ENCODE assay signal across 15 cellular contexts in the genomic region with DNA sequence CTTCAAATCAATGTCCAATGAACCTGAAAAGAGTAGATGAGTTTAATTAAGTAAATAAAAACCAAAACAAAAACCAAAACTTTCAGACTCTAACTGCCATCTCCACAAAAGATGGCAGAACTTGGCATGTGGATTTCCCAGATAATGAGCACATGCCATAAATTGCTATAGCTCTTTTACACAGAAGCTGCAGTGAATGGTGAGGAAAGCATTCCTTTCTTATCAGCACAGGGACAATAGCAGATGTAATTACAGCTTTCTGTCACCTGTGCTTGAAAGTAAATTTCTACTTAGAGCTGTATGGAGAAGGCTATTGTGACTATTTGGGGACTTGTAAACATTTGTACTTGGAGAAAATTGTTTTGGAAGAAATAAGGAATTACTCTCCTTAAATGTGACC.
DNase-seq lines count a peak whose midpoint lies in the region; TF ChIP-seq lines count a peak whose summit lies in the region.
"Had no signal": no experiment of that assay in that cellular context is flagged by ENCODE, and none has a peak within 500 bp of the region (broad histone marks: within the 10 kb centered on the region; RNA-seq: fewer than 3 reads in every experiment).

No MANE protein-coding gene starts in this region.

- no peak overlapping the region for H3K14ac ChIP-seq in neuronal stem cell (ENCODE audit: low read length)

- no peak overlapping the region for H2BK15ac ChIP-seq in neuronal stem cell (ENCODE audit: low read length)

- no peak overlapping the region for H3K4ac ChIP-seq in neuronal stem cell (ENCODE audit: low read length)

- H2BK5ac ChIP-seq in neuronal stem cell (ENCODE audit: low read length), result no peak overlapping the region

- DNase-seq in NCI-H1105 treated with DMSO at 0.1 percent for 48 hours (lab: John Stamatoyannopoulos, UW), result peak; percentile 23
- DNase-seq in NCI-H1105 (lab: John Stamatoyannopoulos, UW), result no peak
- DNase-seq in NCI-H146 treated with DMSO at 0.1 percent for 48 hours (lab: John Stamatoyannopoulos, UW; ENCODE audit: unreplicated experiment), result peak; percentile 20
- DNase-seq in adrenal gland, result no peak
- peak; percentile 11 for DNase-seq in neuronal stem cell (ENCODE audit: low spot score)
- no peak for DNase-seq in OCI-M2 (lab: John Stamatoyannopoulos, UW; ENCODE audit: unreplicated experiment)
- no peak for DNase-seq in suprapubic skin (ENCODE audit: low spot score in 2 of 2)
- no peak for DNase-seq in esophagus muscularis mucosa (ENCODE audit: extremely low spot score)
- DNase-seq: AML-193; CD4-positive, CD25-positive, alpha-beta regulatory T cell; DMS 273 treated with DMSO at 0.1 percent for 48 hours; HCEC 1CT; HFFc6 had no signal

- no peak overlapping the region for H3K18ac ChIP-seq in neuronal stem cell (ENCODE audit: low read length)

- no peaks in the 10 kb centered on the region for H3K79me1 ChIP-seq in neuronal stem cell (ENCODE audit: low read depth, low read length)

- no peak overlapping the region for H2BK12ac ChIP-seq in neuronal stem cell (ENCODE audit: low read length)

- H3K36me3 ChIP-seq in adrenal gland (replicated peaks in 1 of 2) (no peaks in the 10 kb centered on the region), neuronal stem cell (replicated peaks in 1 of 2; ENCODE audit: control insufficient read depth in 2 of 2, insufficient read depth in 2 of 2, low read length in 2 of 2) (no peaks in the 10 kb centered on the region), suprapubic skin (no peaks in the 10 kb centered on the region), esophagus muscularis mucosa (no peaks in the 10 kb centered on the region)
- H3K36me3 ChIP-seq: BLaER1 treated with 17β-estradiol and CSF1 and Interleukin-3, amounts not matched to agents 10 nM and 100 nM had no signal

- H4K8ac ChIP-seq in neuronal stem cell (ENCODE audit: low read depth, low read length), result no peak overlapping the region

- intact Hi-C loops in adrenal gland (cut with DNase I), result no loop called here
- intact Hi-C loops in esophagus muscularis mucosa (cut with DNase I), result no loop called here

- no peak overlapping the region for H3K9ac ChIP-seq in neuronal stem cell (ENCODE audit: low read depth, low read length, poor library complexity)
- H3K9ac ChIP-seq: BLaER1 treated with 17β-estradiol and CSF1 and Interleukin-3, amounts not matched to agents 10 nM and 100 nM had no signal

- H2AFZ ChIP-seq in neuronal stem cell (ENCODE audit: low read length), result no peak overlapping the region

- H3K27ac ChIP-seq in adrenal gland (peak overlapping the region in 3 of 5 donors; percentile 53 to 58 (median 56)), neuronal stem cell (replicated peaks; ENCODE audit: low read length) (no peak overlapping the region), suprapubic skin (no peak overlapping the region), esophagus muscularis mucosa (replicated peaks in 1 of 4) (no peak overlapping the region)
- H3K27ac ChIP-seq: 22Rv1; BLaER1 treated with 17β-estradiol and CSF1 and Interleukin-3, amounts not matched to agents 10 nM and 100 nM had no signal

- no peak for TF ChIP-seq CTCF in adrenal gland (IDR thresholded peaks at IDR 0.05)
- TF ChIP-seq CTCF in suprapubic skin (IDR thresholded peaks at IDR 0.05), result no peak
- TF ChIP-seq CTCF in esophagus muscularis mucosa (IDR thresholded peaks at IDR 0.05), result no peak

- H3K9me3 ChIP-seq in adrenal gland (replicated peaks in 1 of 3) (no peaks in the 10 kb centered on the region), neuronal stem cell (replicated peaks in 1 of 2; ENCODE audit: control insufficient read depth in 2 of 2, insufficient read depth in 1 of 2, low read depth in 1 of 2, low read length in 2 of 2) (no peaks in the 10 kb centered on the region), suprapubic skin (no peaks in the 10 kb centered on the region), esophagus muscularis mucosa (no peaks in the 10 kb centered on the region)
- H3K9me3 ChIP-seq: BLaER1 treated with 17β-estradiol and CSF1 and Interleukin-3, amounts not matched to agents 10 nM and 100 nM had no signal

- H2BK120ac ChIP-seq in neuronal stem cell (ENCODE audit: low read depth, low read length), result no peak overlapping the region

- no peak overlapping the region for H2AK5ac ChIP-seq in neuronal stem cell (ENCODE audit: low read depth, low read length)

- TF ChIP-seq EP300 in suprapubic skin (IDR thresholded peaks at IDR 0.05) (no peak), esophagus muscularis mucosa (IDR thresholded peaks at IDR 0.05) (no peak)

- no peak overlapping the region for H3K23ac ChIP-seq in neuronal stem cell (ENCODE audit: low read depth, low read length, poor library complexity)

- H3K4me1 ChIP-seq in adrenal gland (replicated peaks in 1 of 2) (peaks cover 18 to 27% of the 10 kb centered on the region in 2 donors), neuronal stem cell (ENCODE audit: control insufficient read depth in 2 of 2, insufficient read depth in 1 of 2, low read depth in 1 of 2, low read length in 2 of 2) (peaks cover 0 to 3% of the 10 kb centered on the region in 2 donors), suprapubic skin (no peaks in the 10 kb centered on the region), esophagus muscularis mucosa (no peaks in the 10 kb centered on the region)

- no peak overlapping the region for H3K4me2 ChIP-seq in neuronal stem cell (ENCODE audit: insufficient read depth, low read length, poor library complexity, severe bottlenecking)
- H3K4me2 ChIP-seq: BLaER1 treated with 17β-estradiol and CSF1 and Interleukin-3, amounts not matched to agents 10 nM and 100 nM had no signal

- no peak for TF ChIP-seq POLR2A in adrenal gland (IDR thresholded peaks at IDR 0.05)
- no peak for TF ChIP-seq POLR2A in suprapubic skin (IDR thresholded peaks at IDR 0.05)
- TF ChIP-seq POLR2A in esophagus muscularis mucosa (IDR thresholded peaks at IDR 0.05; ENCODE audit: low read depth), result no peak

- H3K4me3 ChIP-seq in adrenal gland (no peak overlapping the region), neuronal stem cell (ENCODE audit: low read length in 2 of 2) (no peak overlapping the region), suprapubic skin (no peak overlapping the region), esophagus muscularis mucosa (no peak overlapping the region)
- H3K4me3 ChIP-seq: BLaER1 treated with 17β-estradiol and CSF1 and Interleukin-3, amounts not matched to agents 10 nM and 100 nM had no signal

- H3K27me3 ChIP-seq in adrenal gland, result no peaks in the 10 kb centered on the region
- no peaks in the 10 kb centered on the region for H3K27me3 ChIP-seq in neuronal stem cell (ENCODE audit: control insufficient read depth in 3 of 3, insufficient read depth in 3 of 3, low read depth in 1 of 3, low read length in 3 of 3)
- H3K27me3 ChIP-seq in suprapubic skin, result no peaks in the 10 kb centered on the region
- H3K27me3 ChIP-seq in esophagus muscularis mucosa, result no peaks in the 10 kb centered on the region
- H3K27me3 ChIP-seq: BLaER1 treated with 17β-estradiol and CSF1 and Interleukin-3, amounts not matched to agents 10 nM and 100 nM had no signal

- H4K91ac ChIP-seq in neuronal stem cell (ENCODE audit: low read depth, low read length, poor library complexity), result no peak overlapping the region

Comparison
In these comparisons a context has a peak if more than half of its experiments do, and no peak if none do; other contexts are left out.
1. DNase-seq: peak in NCI-H1105 treated with DMSO at 0.1 percent for 48 hours (single experiment), NCI-H146 treated with DMSO at 0.1 percent for 48 hours (single experiment) and neuronal stem cell (single experiment); none in NCI-H1105 (single experiment), adrenal gland (0 of 7), OCI-M2 (single experiment), suprapubic skin (0 of 2) and esophagus muscularis mucosa (single experiment).
2. H3K27ac ChIP-seq: peak in adrenal gland (3 of 5); none in neuronal stem cell (single experiment), suprapubic skin (single experiment) and esophagus muscularis mucosa (0 of 4).